In genomic region chr1:6599141-6599975, GRCh38 we compare ENCODE assay signal across 8 cellular contexts.
A peak's percentile ranks its signal among the peaks of the same experiment; 100 is the strongest.
DNase-seq lines count a peak whose midpoint lies in the region; ATAC-seq and TF ChIP-seq lines count a peak whose summit lies in the region.

No MANE protein-coding gene starts in this region.

- ATAC-seq in GM18861 (IDR thresholded peaks at IDR 0.05; ENCODE audit: unreplicated experiment), result no peak

- peak overlapping the region; percentile 90 for H3K4me3 ChIP-seq in OCI-LY3 (ENCODE audit: low read length)

- H3K9me3 ChIP-seq in OCI-LY3 (ENCODE audit: insufficient read depth, low read length), result no peaks in the 10 kb centered on the region

- H3K4me1 ChIP-seq in OCI-LY3 (ENCODE audit: low read length), result peaks cover 22% of the 10 kb centered on the region

- H3K27ac ChIP-seq in OCI-LY3 (ENCODE audit: low read length), result no peak overlapping the region

- H3K27me3 ChIP-seq in OCI-LY3 (ENCODE audit: low read depth, low read length), result no peaks in the 10 kb centered on the region

- peak overlapping the region; percentile 99 for H3K4me2 ChIP-seq in OCI-LY3 (ENCODE audit: low read length)

- peaks cover 64% of the 10 kb centered on the region for H3K79me2 ChIP-seq in OCI-LY3 (ENCODE audit: low read length)

- H4K20me1 ChIP-seq in OCI-LY3 (ENCODE audit: insufficient read depth, low read length), result peaks cover 30% of the 10 kb centered on the region

- DNase-seq in AML-193 (lab: John Stamatoyannopoulos, UW) (peak; percentile 86 to 87), kidney tubule cell (ENCODE audit: low spot score) (peak; percentile 89), NCI-H1436 treated with DMSO at 0.1 percent for 48 hours (lab: John Stamatoyannopoulos, UW) (no peak), ecto neural progenitor cell (ENCODE audit: low spot score) (no peak)
- peak; percentile 69 for DNase-seq in activated naive CD4-positive, alpha-beta T cell treated with anti-CD3 and anti-CD28 coated beads, Interleukin-2, amount 50 U/mL, for 16 hours
- DNase-seq in stimulated activated CD8-positive, alpha-beta memory T cell treated with anti-CD3 and anti-CD28 coated beads, Interleukin-7, amount 100 ng/mL, for 4 hours (ENCODE audit: low read depth in 2 of 2), result peak; percentile 61 to 70

- H2AFZ ChIP-seq in OCI-LY3 (ENCODE audit: low read depth, low read length), result no peak overlapping the region

- H3K9ac ChIP-seq in OCI-LY3 (ENCODE audit: low read length), result 0 out of 2 replicates have a peak overlapping the region, but pooled peaks have one; percentile 16

- peaks cover 17% of the 10 kb centered on the region for H3K36me3 ChIP-seq in OCI-LY3 (replicated peaks; ENCODE audit: low read depth, low read length)

- TF ChIP-seq CTCF in OCI-LY3 (IDR thresholded peaks at IDR 0.05; ENCODE audit: low read depth, low read length), result no peak

Comparison
In these comparisons a context has a peak if more than half of its experiments do, and no peak if none do; other contexts are left out.
1. DNase-seq: peak in AML-193 (2 of 2), activated naive CD4-positive, alpha-beta T cell treated with anti-CD3 and anti-CD28 coated beads, Interleukin-2, amount 50 U/mL, for 16 hours (single experiment), kidney tubule cell (single experiment) and stimulated activated CD8-positive, alpha-beta memory T cell treated with anti-CD3 and anti-CD28 coated beads, Interleukin-7, amount 100 ng/mL, for 4 hours (2 of 2); none in NCI-H1436 treated with DMSO at 0.1 percent for 48 hours (single experiment) and ecto neural progenitor cell (single experiment).